13 cellular contexts compared by ENCODE assay signal in the genomic region with DNA sequence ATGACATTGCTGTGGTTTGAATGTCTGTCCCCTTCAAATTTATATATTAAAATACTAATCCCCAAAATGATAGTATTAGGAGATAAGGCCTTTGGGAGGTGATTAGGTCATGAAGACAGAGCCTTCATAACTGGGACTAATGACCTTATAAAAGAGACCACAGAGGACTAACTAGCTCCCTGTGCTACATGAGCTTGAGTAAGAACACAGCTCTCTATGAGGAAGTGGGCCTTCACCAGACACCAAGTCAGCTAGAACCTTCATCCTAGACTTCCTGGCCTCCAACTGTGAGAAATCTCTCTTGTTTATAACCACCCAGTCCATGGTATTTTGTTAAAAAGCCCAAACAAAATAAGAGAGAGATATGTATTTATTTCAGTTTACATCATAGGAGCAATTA.
DNase-seq lines count a peak whose midpoint lies in the region; ATAC-seq and TF ChIP-seq lines count a peak whose summit lies in the region.
"Had no signal": no experiment of that assay in that cellular context is flagged by ENCODE, and none has a peak within 500 bp of the region (broad histone marks: within the 10 kb centered on the region; RNA-seq: fewer than 3 reads in every experiment).

No MANE protein-coding gene starts in this region.

- POLR2A ChIA-PET in GM10248 (lab: Yijun Ruan, JAX): no interaction called here

- no peaks in the 10 kb centered on the region for H3K9me3 Mint-ChIP-seq in activated T-cell treated with anti-CD3 and anti-CD28 coated beads, Interleukin-2, amount 50 U/mL, for 24 hours
- peaks cover 4 to 5% of the 10 kb centered on the region in 2 donors for H3K9me3 Mint-ChIP-seq in activated naive CD4-positive, alpha-beta T cell treated with anti-CD3 and anti-CD28 coated beads, Interleukin-2, amount 50 U/mL, for 72 hours

- peak; percentile 68 for ATAC-seq in GM19324 (IDR thresholded peaks at IDR 0.05; ENCODE audit: low FRiP score, unreplicated experiment)
- peak; percentile 81 for ATAC-seq in HG02678 (IDR thresholded peaks at IDR 0.05; ENCODE audit: unreplicated experiment)
- peak; percentile 99 for ATAC-seq in HG03442 (IDR thresholded peaks at IDR 0.05; ENCODE audit: unreplicated experiment)
- no peak for ATAC-seq in activated naive CD4-positive, alpha-beta T cell treated with anti-CD3 and anti-CD28 coated beads, Interleukin-2, amount 50 U/mL, for 72 hours
- ATAC-seq: activated CD4-positive, CD25-positive, alpha-beta regulatory T cell treated with anti-CD3 and anti-CD28 coated beads, Interleukin-2, amount 50 U/mL, for 24 hours had no signal

- no peak overlapping the region for H3K4me3 Mint-ChIP-seq in activated T-cell treated with anti-CD3 and anti-CD28 coated beads, Interleukin-2, amount 50 U/mL, for 24 hours

- DNase-seq in GM10248 (ENCODE audit: extremely low spot score): peak; percentile 44
- no peak for DNase-seq in activated T-cell treated with anti-CD3 and anti-CD28 coated beads, Interleukin-2, amount 50 U/mL, for 24 hours
- no peak for DNase-seq in activated CD4-positive, alpha-beta T cell treated with anti-CD3 and anti-CD28 coated beads, Interleukin-2, amount 50 U/mL, for 48 hours
- no peak for DNase-seq in NCI-H1930 (lab: John Stamatoyannopoulos, UW)
- DNase-seq in activated naive CD4-positive, alpha-beta T cell treated with anti-CD3 and anti-CD28 coated beads, Interleukin-2, amount 50 U/mL, for 72 hours (ENCODE audit: low spot score in 2 of 2): no peak
- DNase-seq: activated naive CD4-positive, alpha-beta T cell treated with anti-CD3 and anti-CD28 coated beads, Interleukin-2, amount 50 U/mL, for 16 hours; GF-D8; NCI-H187 treated with DMSO at 0.1 percent for 48 hours; Peyer's patch had no signal

- no peak overlapping the region for H3K27ac Mint-ChIP-seq in activated T-cell treated with anti-CD3 and anti-CD28 coated beads, Interleukin-2, amount 50 U/mL, for 24 hours
- H3K27ac Mint-ChIP-seq in activated naive CD4-positive, alpha-beta T cell treated with anti-CD3 and anti-CD28 coated beads, Interleukin-2, amount 50 U/mL, for 72 hours: no peak overlapping the region

- no peaks in the 10 kb centered on the region for H3K27me3 Mint-ChIP-seq in activated T-cell treated with anti-CD3 and anti-CD28 coated beads, Interleukin-2, amount 50 U/mL, for 24 hours

- no peaks in the 10 kb centered on the region for H3K36me3 Mint-ChIP-seq in activated T-cell treated with anti-CD3 and anti-CD28 coated beads, Interleukin-2, amount 50 U/mL, for 24 hours (ENCODE audit: low read depth)
- H3K36me3 Mint-ChIP-seq in activated naive CD4-positive, alpha-beta T cell treated with anti-CD3 and anti-CD28 coated beads, Interleukin-2, amount 50 U/mL, for 72 hours: no peaks in the 10 kb centered on the region

- no peaks in the 10 kb centered on the region for H3K4me1 Mint-ChIP-seq in activated T-cell treated with anti-CD3 and anti-CD28 coated beads, Interleukin-2, amount 50 U/mL, for 24 hours (ENCODE audit: low read depth)

- CTCF ChIA-PET in GM10248 (lab: Yijun Ruan, JAX): interaction anchor here (0.7 to 1.2 kb wide), 2 partner anchors 14 to 43 kb away, joined by 3 read pairs; no protein-coding TSS in a partner anchor

- no peak for TF ChIP-seq CTCF in GM10248 (IDR thresholded peaks at IDR 0.05; ENCODE audit: control extremely low read depth, extremely low read depth, low read depth, missing control alignments)

Comparison
In these comparisons a context has a peak if more than half of its experiments do, and no peak if none do; other contexts are left out.
1. ATAC-seq: peak in GM19324 (single experiment), HG02678 (single experiment) and HG03442 (single experiment); none in activated naive CD4-positive, alpha-beta T cell treated with anti-CD3 and anti-CD28 coated beads, Interleukin-2, amount 50 U/mL, for 72 hours (0 of 2).